ENCODE assay signal across 14 cellular contexts in the genomic region with DNA sequence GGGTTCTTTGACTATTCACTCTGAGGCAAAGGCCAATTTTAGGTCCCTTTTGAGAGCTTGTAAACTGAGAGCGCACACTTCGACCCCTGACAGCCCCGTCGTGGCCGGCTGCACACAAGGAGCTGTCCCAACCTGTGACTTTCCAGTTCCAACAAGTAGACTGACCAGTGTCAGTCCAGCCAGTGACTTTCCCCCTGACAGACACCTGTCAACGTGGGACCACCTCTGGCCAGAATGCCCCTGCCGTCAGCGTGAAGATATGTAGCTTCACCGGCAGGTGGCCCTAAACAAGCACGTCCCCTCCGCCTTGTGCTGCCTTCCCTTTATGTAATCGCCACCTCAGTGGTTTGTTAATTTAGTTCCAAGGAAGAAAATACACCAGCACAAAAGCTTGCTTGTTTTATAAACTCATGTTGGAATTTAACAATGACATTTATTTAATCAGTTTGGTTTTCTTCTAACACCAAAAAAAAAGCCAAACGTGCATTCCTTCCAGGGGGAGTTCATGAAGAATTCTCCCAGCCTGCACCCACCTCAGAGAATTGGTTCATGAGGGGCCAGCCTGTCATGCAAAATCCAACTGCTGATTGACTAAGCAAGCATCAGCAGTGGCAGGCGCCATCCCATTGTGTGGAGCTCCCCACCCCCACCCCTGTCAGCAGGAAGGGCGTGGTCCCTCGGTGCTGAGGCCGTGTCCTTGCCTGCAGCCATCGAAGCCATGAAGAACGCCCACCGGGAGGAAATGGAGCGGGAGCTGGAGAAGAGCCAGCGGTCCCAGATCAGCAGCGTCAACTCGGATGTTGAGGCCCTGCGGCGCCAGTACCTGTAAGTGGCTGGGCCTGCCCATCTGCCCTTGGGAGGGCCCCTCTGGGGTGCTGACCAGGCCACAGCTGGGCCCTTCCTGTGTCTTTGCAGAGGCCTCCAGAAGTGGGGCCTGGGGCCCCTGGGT. TPM values are rescaled to one million over a fixed set of nuclear protein-coding genes. Genes with fewer than 3 reads are reported as not detected.
DNase-seq lines count a peak whose midpoint lies in the region; ATAC-seq and TF ChIP-seq lines count a peak whose summit lies in the region.
"Had no signal": no experiment of that assay in that cellular context is flagged by ENCODE, and none has a peak within 500 bp of the region (broad histone marks: within the 10 kb centered on the region; RNA-seq: fewer than 3 reads in every experiment).

No MANE protein-coding gene starts in this region.

- H3K9me3 ChIP-seq in CD4-positive, alpha-beta T cell (ENCODE audit: control insufficient read depth, low read length), result no peaks in the 10 kb centered on the region
- H3K9me3 ChIP-seq in lower lobe of right lung, result no peaks in the 10 kb centered on the region
- H3K9me3 ChIP-seq: tibial artery had no signal

- in situ Hi-C loops in brain microvascular endothelial cell (cut with HindIII; ENCODE audit: low pct_ligation_motif_present, low sequenced_read_pairs), result no loop called here

- H3K36me3 ChIP-seq in lower lobe of right lung (peaks cover 96% of the 10 kb centered on the region), brain microvascular endothelial cell (replicated peaks) (peaks cover 80% of the 10 kb centered on the region)

- no peaks in the 10 kb centered on the region for H3K9me3 Mint-ChIP-seq in CD4-positive, alpha-beta T cell
- no peaks in the 10 kb centered on the region for H3K9me3 Mint-ChIP-seq in IgD-negative memory B cell
- H3K9me3 Mint-ChIP-seq: brain had no signal

- no peak overlapping the region for H3K4me3 ChIP-seq in dorsolateral prefrontal cortex
- H3K4me3 ChIP-seq in lower lobe of right lung, result no peak overlapping the region
- no peak overlapping the region for H3K4me3 ChIP-seq in brain microvascular endothelial cell (ENCODE audit: low read depth, low read length)
- H3K4me3 ChIP-seq: tibial artery had no signal

- ATAC-seq in CD4-positive, alpha-beta T cell (ENCODE audit: poor library complexity), result no peak
- ATAC-seq in lower lobe of right lung (peak in 1 of 2 donors; percentile 2), HG03571 (IDR thresholded peaks at IDR 0.05; ENCODE audit: unreplicated experiment) (no peak), GM21825 (IDR thresholded peaks at IDR 0.05; ENCODE audit: unreplicated experiment) (no peak), HG03025 (IDR thresholded peaks at IDR 0.05; ENCODE audit: low FRiP score, unreplicated experiment) (no peak)

- H3K27me3 ChIP-seq in CD4-positive, alpha-beta T cell (ENCODE audit: control insufficient read depth, insufficient read depth, low read length), result no peaks in the 10 kb centered on the region
- H3K27me3 ChIP-seq in dorsolateral prefrontal cortex (no peaks in the 10 kb centered on the region), lower lobe of right lung (ENCODE audit: low read depth) (no peaks in the 10 kb centered on the region), brain microvascular endothelial cell (replicated peaks) (no peaks in the 10 kb centered on the region)
- H3K27me3 ChIP-seq: tibial artery had no signal

- POLR2A ChIA-PET in CD4-positive, alpha-beta T cell (lab: Charles Lee), result interaction anchor here (1.4 to 3.6 kb wide), 2 partner anchors 9 to 18 kb away, joined by 4 to 12 read pairs; no protein-coding TSS in a partner anchor

- H3K27ac ChIP-seq in CD4-positive, alpha-beta T cell (ENCODE audit: low read depth, low read length), result no peak overlapping the region
- H3K27ac ChIP-seq in dorsolateral prefrontal cortex, result peak overlapping the region in 41 of 59 donors; percentile 5 to 76 (median 49)
- H3K27ac ChIP-seq in lower lobe of right lung, result no peak overlapping the region
- no peak overlapping the region for H3K27ac ChIP-seq in brain microvascular endothelial cell
- H3K27ac ChIP-seq: tibial artery had no signal

- peak overlapping the region; percentile 99 for H3K27ac Mint-ChIP-seq in CD4-positive, alpha-beta T cell
- peak overlapping the region in 2 of 3 donors; percentile 52 to 84 for H3K27ac Mint-ChIP-seq in IgD-negative memory B cell

- H3K4me3 Mint-ChIP-seq in CD4-positive, alpha-beta T cell, result no peak overlapping the region
- H3K4me3 Mint-ChIP-seq in IgD-negative memory B cell, result no peak overlapping the region
- H3K4me3 Mint-ChIP-seq: brain had no signal

- intact Hi-C loops in CD4-positive, alpha-beta T cell (cut with DNase I, micrococcal nuclease), result no loop called here
- intact Hi-C loops in dorsolateral prefrontal cortex (cut with DNase I) (no loop called here), lower lobe of right lung (cut with DNase I) (no loop called here)

- no peak for TF ChIP-seq CTCF in CD4-positive, alpha-beta T cell (IDR thresholded peaks at IDR 0.05)
- TF ChIP-seq CTCF in dorsolateral prefrontal cortex (IDR thresholded peaks at IDR 0.05 in 54 of 56, conservative IDR thresholded peaks at IDR 0.05 in 2 of 56; ENCODE audit: low read depth in 1 of 56, partially characterized antibody in 56 of 56) (peak in 44 of 56 donors; percentile 2 to 56 (median 34)), lower lobe of right lung (IDR thresholded peaks at IDR 0.05) (no peak), brain microvascular endothelial cell (IDR thresholded peaks at IDR 0.05; ENCODE audit: low read depth, low read length, missing control alignments) (no peak)

- CTCF ChIA-PET in CD4-positive, alpha-beta T cell (lab: Charles Lee), result interaction anchor here (1.0 to 1.4 kb wide), 2 partner anchors 12 to 30 kb away, joined by 3 to 4 read pairs; no protein-coding TSS in a partner anchor

- H3K27me3 Mint-ChIP-seq in CD4-positive, alpha-beta T cell, result no peaks in the 10 kb centered on the region
- H3K27me3 Mint-ChIP-seq in IgD-negative memory B cell, result no peaks in the 10 kb centered on the region
- H3K27me3 Mint-ChIP-seq: brain had no signal

- H3K4me1 Mint-ChIP-seq in CD4-positive, alpha-beta T cell (ENCODE audit: low read depth), result peaks cover 65% of the 10 kb centered on the region
- peaks cover 9 to 50% (median 22%) of the 10 kb centered on the region in 3 donors for H3K4me1 Mint-ChIP-seq in IgD-negative memory B cell
- H3K4me1 Mint-ChIP-seq: brain had no signal

- DNase-seq in CD4-positive, alpha-beta T cell, result no peak
- DNase-seq in dorsolateral prefrontal cortex (no peak), lower lobe of right lung (peak; percentile 55), brain microvascular endothelial cell (no peak)
- DNase-seq: kidney, NCI-H1092 treated with DMSO at 0.1 percent for 48 hours, OCI-M1, T-helper 9 cell, tibial artery had no signal

- H3K4me1 ChIP-seq in lower lobe of right lung, result peaks cover 32% of the 10 kb centered on the region
- H3K4me1 ChIP-seq: tibial artery had no signal

- peaks cover 79% of the 10 kb centered on the region for H3K36me3 Mint-ChIP-seq in CD4-positive, alpha-beta T cell (ENCODE audit: low read depth)
- H3K36me3 Mint-ChIP-seq in IgD-negative memory B cell, result peaks cover 8% of the 10 kb centered on the region

RNA-seq across cellular contexts. Expression of gene PLD6, which starts 33.9 kb away (rescaled TPM):
- total RNA-seq in CD4-positive, alpha-beta T cell, result 1 to 10 TPM; 7.1 to 7.5 TPM
- 5.8 TPM for polyA plus RNA-seq in IgD-negative memory B cell
- total RNA-seq in dorsolateral prefrontal cortex, result 10 to 100 TPM in 57 of 120 experiments, 1 to 10 TPM in 63; 5.7 to 19.4 (median 9.9) TPM
- total RNA-seq in lower lobe of right lung, result 3.8 TPM

Comparison
In these comparisons a context has a peak if more than half of its experiments do, and no peak if none do; other contexts are left out.
1. H3K27ac ChIP-seq: peak in dorsolateral prefrontal cortex (41 of 59); none in CD4-positive, alpha-beta T cell (single experiment), lower lobe of right lung (single experiment) and brain microvascular endothelial cell (single experiment).
2. CTCF ChIP-seq: peak in dorsolateral prefrontal cortex (44 of 56); none in CD4-positive, alpha-beta T cell (single experiment), lower lobe of right lung (single experiment) and brain microvascular endothelial cell (single experiment).